Comparison of ENCODE assay signal across 14 cellular contexts in genomic region chr19:23241433-23241832, GRCh38.
"Had no signal": no experiment of that assay in that cellular context is flagged by ENCODE, and none has a peak within 500 bp of the region (broad histone marks: within the 10 kb centered on the region; RNA-seq: fewer than 3 reads in every experiment).

No MANE protein-coding gene starts in this region.

- H3K27ac Mint-ChIP-seq: activated B cell treated with CpG ODN at 0.5 μM for 24 hours; activated CD8-positive, alpha-beta T cell treated with anti-CD3 and anti-CD28 coated beads for 36 hours; activated naive CD8-positive, alpha-beta T cell; naive thymus-derived CD8-positive, alpha-beta T cell; T-helper 17 cell had no signal

- H3K4me3 ChIP-seq: mucosa of descending colon, uterus had no signal

- H3K27ac ChIP-seq: parathyroid adenoma, uterus had no signal

- H3K4me1 Mint-ChIP-seq: activated B cell treated with CpG ODN at 0.5 μM for 24 hours, T-helper 17 cell had no signal

- H2AFZ ChIP-seq: parathyroid adenoma had no signal

- ATAC-seq: activated CD8-positive, alpha-beta T cell treated with anti-CD3 and anti-CD28 coated beads for 36 hours; left lobe of liver; mucosa of descending colon; naive thymus-derived CD8-positive, alpha-beta T cell; T-helper 17 cell had no signal

- H3K79me2 ChIP-seq: parathyroid adenoma had no signal

- DNase-seq: activated B cell treated with CpG ODN at 0.5 μM for 24 hours; activated CD4-positive, alpha-beta T cell treated with anti-CD3 and anti-CD28 coated beads for 48 hours; activated CD8-positive, alpha-beta T cell treated with anti-CD3 and anti-CD28 coated beads for 36 hours; activated gamma-delta T cell treated with Interleukin-2 at 50 U/mL for 16 hours; activated T-cell treated with anti-CD3 and anti-CD28 coated beads, Interleukin-2, amount 50 U/mL, for 48 hours; effector memory CD4-positive, alpha-beta T cell; mucosa of descending colon; stimulated activated CD4-positive, alpha-beta T cell treated with anti-CD3 and anti-CD28 coated beads, Interleukin-1b, Interleukin-23, amount 100 ng/mL, for 48 hours; T-helper 17 cell; uterus had no signal

- H3K9ac ChIP-seq: parathyroid adenoma had no signal

- H3K4me1 ChIP-seq: parathyroid adenoma, uterus had no signal

- H3K9me3 ChIP-seq: uterus had no signal

- H3K4me3 Mint-ChIP-seq: activated B cell treated with CpG ODN at 0.5 μM for 24 hours; activated CD8-positive, alpha-beta T cell treated with anti-CD3 and anti-CD28 coated beads for 36 hours; activated naive CD8-positive, alpha-beta T cell; naive thymus-derived CD8-positive, alpha-beta T cell; T-helper 17 cell had no signal

- H3K36me3 ChIP-seq: uterus had no signal

- H3K27me3 ChIP-seq: uterus had no signal

- H3K27me3 Mint-ChIP-seq: activated B cell treated with CpG ODN at 0.5 μM for 24 hours; activated CD8-positive, alpha-beta T cell treated with anti-CD3 and anti-CD28 coated beads for 36 hours; activated naive CD8-positive, alpha-beta T cell; naive thymus-derived CD8-positive, alpha-beta T cell; T-helper 17 cell had no signal
